9 cellular contexts compared by ENCODE assay signal in genomic region chr6:136723780-136724179, GRCh38.
DNase-seq lines count a peak whose midpoint lies in the region; ATAC-seq lines count a peak whose summit lies in the region.
"Had no signal": no experiment of that assay in that cellular context is flagged by ENCODE, and none has a peak within 500 bp of the region (broad histone marks: within the 10 kb centered on the region; RNA-seq: fewer than 3 reads in every experiment).

No MANE protein-coding gene starts in this region.

- ATAC-seq in stimulated activated memory B cell treated with anti-CD40 and anti-IgM and Interleukin-4, amounts not matched to agents 10 μg/mL and 1 μg/mL and 100 μg/mL, for 72 hours: peak; percentile 87
- no peak for ATAC-seq in HG03520 (IDR thresholded peaks at IDR 0.05; ENCODE audit: unreplicated experiment)

- H3K27ac Mint-ChIP-seq in stimulated activated memory B cell treated with anti-CD40 and anti-IgM and Interleukin-4, amounts not matched to agents 10 μg/mL and 1 μg/mL and 100 μg/mL, for 72 hours: peak overlapping the region; percentile 8

- H3K27ac ChIP-seq in SJCRH30 (peak overlapping the region; percentile 99), caudate nucleus (ENCODE audit: low read depth, low read length) (no peak overlapping the region)
- H3K27ac ChIP-seq: SK-N-MC had no signal

- no peaks in the 10 kb centered on the region for H3K27me3 Mint-ChIP-seq in stimulated activated memory B cell treated with anti-CD40 and anti-IgM and Interleukin-4, amounts not matched to agents 10 μg/mL and 1 μg/mL and 100 μg/mL, for 72 hours

- peaks cover 44% of the 10 kb centered on the region for H3K4me1 Mint-ChIP-seq in stimulated activated memory B cell treated with anti-CD40 and anti-IgM and Interleukin-4, amounts not matched to agents 10 μg/mL and 1 μg/mL and 100 μg/mL, for 72 hours

- H3K27me3 ChIP-seq in SJCRH30 (no peaks in the 10 kb centered on the region), HAP-1 (ENCODE audit: low read depth) (no peaks in the 10 kb centered on the region)

- H3K36me3 ChIP-seq in SJCRH30 (peaks cover 2% of the 10 kb centered on the region; the same call in 1 of the 2 replicates), HAP-1 (replicated peaks) (no peaks in the 10 kb centered on the region)

- H3K36me3 Mint-ChIP-seq in stimulated activated memory B cell treated with anti-CD40 and anti-IgM and Interleukin-4, amounts not matched to agents 10 μg/mL and 1 μg/mL and 100 μg/mL, for 72 hours: peaks cover 3% of the 10 kb centered on the region

- in situ Hi-C loops in HAP-1 (cut with MboI; ENCODE audit: low sequenced_read_pairs): no loop called here

- H3K9me3 ChIP-seq in SJCRH30 (replicated peaks): peaks cover 9% of the 10 kb centered on the region; the same call in 1 of the 2 replicates
- no peaks in the 10 kb centered on the region for H3K9me3 ChIP-seq in HAP-1

- DNase-seq in activated CD8-positive, alpha-beta memory T cell treated with anti-CD3 and anti-CD28 coated beads for 24 hours: peak; percentile 63
- DNase-seq in activated CD8-positive, alpha-beta memory T cell treated with anti-CD3 and anti-CD28 coated beads, Interleukin-2, amount 50 U/mL, for 48 hours: no peak
- DNase-seq in SJCRH30 (peak; percentile 89 to 91), caudate nucleus (lab: John Stamatoyannopoulos, UW) (peak in 38 of 61 donors; percentile 5 to 86 (median 34)), EL (no peak), HAP-1 (ENCODE audit: low spot score in 2 of 2) (no peak)

- H3K4me3 ChIP-seq in SJCRH30 (no peak overlapping the region), HAP-1 (no peak overlapping the region)
- H3K4me3 ChIP-seq: SK-N-MC had no signal

- H3K9me3 Mint-ChIP-seq in stimulated activated memory B cell treated with anti-CD40 and anti-IgM and Interleukin-4, amounts not matched to agents 10 μg/mL and 1 μg/mL and 100 μg/mL, for 72 hours: no peaks in the 10 kb centered on the region

- H3K4me3 Mint-ChIP-seq in stimulated activated memory B cell treated with anti-CD40 and anti-IgM and Interleukin-4, amounts not matched to agents 10 μg/mL and 1 μg/mL and 100 μg/mL, for 72 hours: peak overlapping the region; percentile 48

- H3K4me1 ChIP-seq in SJCRH30 (peaks cover 20% of the 10 kb centered on the region), HAP-1 (no peaks in the 10 kb centered on the region)

Comparison
In these comparisons a context has a peak if more than half of its experiments do, and no peak if none do; other contexts are left out.
1. DNase-seq: peak in activated CD8-positive, alpha-beta memory T cell treated with anti-CD3 and anti-CD28 coated beads for 24 hours (single experiment), SJCRH30 (2 of 2) and caudate nucleus (38 of 61); none in activated CD8-positive, alpha-beta memory T cell treated with anti-CD3 and anti-CD28 coated beads, Interleukin-2, amount 50 U/mL, for 48 hours (single experiment), EL (single experiment) and HAP-1 (0 of 2).